ENCODE assay signal across 9 cellular contexts in the genomic region with DNA sequence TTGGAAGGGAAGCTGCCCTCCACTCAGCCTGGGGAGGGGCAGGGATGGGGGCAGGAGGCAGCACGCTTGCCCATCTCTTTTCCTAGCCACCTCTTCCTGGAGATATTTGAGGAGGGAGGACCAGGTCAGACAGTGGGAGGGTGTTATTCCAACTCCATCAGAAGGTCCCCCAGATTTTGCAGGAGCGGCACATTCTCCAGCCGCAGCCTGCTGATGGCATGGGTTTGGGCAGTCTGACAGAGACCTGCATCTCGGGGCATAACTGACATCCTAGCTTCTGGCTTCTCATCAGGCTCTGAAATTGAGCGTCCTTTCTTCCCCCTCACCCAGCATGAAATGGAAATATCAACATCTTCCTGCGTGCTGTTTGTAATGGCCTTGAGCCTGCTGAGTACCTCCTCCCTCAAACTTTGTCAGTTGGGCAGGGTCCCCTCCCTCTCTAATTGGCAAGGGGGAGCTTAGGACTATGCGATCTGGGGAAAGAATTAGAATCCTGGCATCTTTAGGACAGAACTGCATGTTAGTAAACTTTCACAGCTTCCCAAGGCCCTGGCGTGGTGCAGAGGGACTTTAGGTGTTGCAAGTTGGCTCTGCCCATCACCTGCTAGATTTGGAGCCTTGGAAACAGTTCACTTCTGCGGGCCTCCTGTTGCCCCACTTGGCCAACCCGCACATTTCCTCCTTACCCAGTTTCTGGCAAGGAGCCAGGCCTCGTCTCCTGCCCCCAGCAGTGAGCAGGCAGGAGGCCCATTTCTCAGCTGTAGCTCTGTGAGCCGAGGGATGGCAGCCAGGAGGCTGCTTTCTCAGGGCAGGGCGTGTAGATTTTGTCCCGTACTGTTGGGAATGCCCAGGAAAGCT. TPM values are rescaled to one million over a fixed set of nuclear protein-coding genes. Genes with fewer than 3 reads are reported as not detected.
DNase-seq lines count a peak whose midpoint lies in the region; ATAC-seq, FAIRE-seq and TF ChIP-seq lines count a peak whose summit lies in the region.
"Had no signal": no experiment of that assay in that cellular context is flagged by ENCODE, and none has a peak within 500 bp of the region (broad histone marks: within the 10 kb centered on the region; RNA-seq: fewer than 3 reads in every experiment).

No MANE protein-coding gene starts in this region.

- TF ChIP-seq POLR2A in GM12891 (IDR thresholded peaks at IDR 0.05; ENCODE audit: low read depth, low read length), result no peak
- TF ChIP-seq POLR2A in prostate gland (IDR thresholded peaks at IDR 0.05), result no peak

- peak; percentile 62 for FAIRE-seq in GM12891 (lab: Jason Lieb, UNC)

- peak overlapping the region; percentile 45 to 50 for H3K27ac ChIP-seq in prostate gland
- H3K27ac ChIP-seq: VCaP had no signal

- DNase-seq in GM12891 (ENCODE audit: insufficient read length, low spot score), result no peak
- DNase-seq in NCI-H2196 treated with DMSO at 0.1 percent for 48 hours (lab: John Stamatoyannopoulos, UW; ENCODE audit: unreplicated experiment), result peak; percentile 16
- DNase-seq in activated CD8-positive, alpha-beta memory T cell treated with anti-CD3 and anti-CD28 coated beads, Interleukin-2, amount 50 U/mL, for 48 hours, result peak; percentile 78
- peak; percentile 42 for DNase-seq in fibroblast of pulmonary artery (ENCODE audit: low read depth)
- DNase-seq in prostate gland (ENCODE audit: low spot score), result peak; percentile 34
- DNase-seq in NCI-H774 (lab: John Stamatoyannopoulos, UW), result no peak

- intact Hi-C loops in prostate gland (cut with DNase I), result no loop called here

- H3K36me3 ChIP-seq in prostate gland, result no peaks in the 10 kb centered on the region

- WGBS in prostate gland, result 21% methylated on average over 14 of the region's 14 CpGs

- TF ChIP-seq CTCF in fibroblast of pulmonary artery (IDR thresholded peaks at IDR 0.05; ENCODE audit: low read length, missing control alignments), result no peak
- TF ChIP-seq CTCF in prostate gland (IDR thresholded peaks at IDR 0.05), result no peak

- no peaks in the 10 kb centered on the region for H3K9me3 ChIP-seq in prostate gland

- H3K27me3 ChIP-seq in prostate gland (replicated peaks; ENCODE audit: insufficient read depth), result no peaks in the 10 kb centered on the region

- no peak overlapping the region for H3K4me3 ChIP-seq in fibroblast of pulmonary artery (replicated peaks; ENCODE audit: low read depth, low read length)
- H3K4me3 ChIP-seq in prostate gland, result no peak overlapping the region

- H3K4me1 ChIP-seq in prostate gland (replicated peaks), result peaks cover 12% of the 10 kb centered on the region

- ATAC-seq in HG03342 (IDR thresholded peaks at IDR 0.05; ENCODE audit: unreplicated experiment), result no peak
- ATAC-seq in HG03095 (IDR thresholded peaks at IDR 0.05; ENCODE audit: unreplicated experiment), result no peak

TF ChIP-seq in GM12891, 5 proteins besides CTCF, POLR2A, EP300 and RAD21:
- TF ChIP-seq POU2F2 (IDR thresholded peaks at IDR 0.05; ENCODE audit: low read depth, low read length) (no peak), POLR2AphosphoS5 (IDR thresholded peaks at IDR 0.05; ENCODE audit: low read depth, low read length) (no peak), TAF1 (IDR thresholded peaks at IDR 0.05; ENCODE audit: low read depth, low read length) (no peak), SPI1 (IDR thresholded peaks at IDR 0.05; ENCODE audit: low read depth, low read length) (no peak), PAX5 (IDR thresholded peaks at IDR 0.05; ENCODE audit: insufficient read depth, low read length, severe bottlenecking) (no peak)

RNA-seq across cellular contexts. Expression of gene ITM2C, which starts 2.2 kb away (rescaled TPM):
- polyA plus RNA-seq in GM12891 (2012; ENCODE audit: low read depth, missing spikeins), result 117 TPM
- 100 to 1,000 TPM; 104 to 137 TPM for total RNA-seq in prostate gland

RNA-seq across cellular contexts. Expression of gene GPR55, which starts 58.1 kb away (rescaled TPM):
- 20.8 TPM for polyA plus RNA-seq in GM12891 (2012; ENCODE audit: low read depth, missing spikeins)
- 1 to 10 TPM in 1 of 2 donors, under 1 TPM in 1; 0.77 to 3.0 TPM for total RNA-seq in prostate gland

Comparison
In these comparisons a context has a peak if more than half of its experiments do, and no peak if none do; other contexts are left out.
1. DNase-seq: peak in NCI-H2196 treated with DMSO at 0.1 percent for 48 hours (single experiment), activated CD8-positive, alpha-beta memory T cell treated with anti-CD3 and anti-CD28 coated beads, Interleukin-2, amount 50 U/mL, for 48 hours (single experiment), fibroblast of pulmonary artery (single experiment) and prostate gland (single experiment); none in GM12891 (single experiment) and NCI-H774 (single experiment).